In genomic region chr13:109821038-109821545, GRCh38 we compare ENCODE assay signal across 26 cellular contexts. TPM values are rescaled to one million over a fixed set of nuclear protein-coding genes. Genes with fewer than 3 reads are reported as not detected.
DNase-seq lines count a peak whose midpoint lies in the region; ATAC-seq and TF ChIP-seq lines count a peak whose summit lies in the region.
"Had no signal": no experiment of that assay in that cellular context is flagged by ENCODE, and none has a peak within 500 bp of the region (broad histone marks: within the 10 kb centered on the region; RNA-seq: fewer than 3 reads in every experiment).

No MANE protein-coding gene starts in this region.

- no peak overlapping the region for H3K18ac ChIP-seq in trophoblast cell (ENCODE audit: low read length)

- H3K79me1 ChIP-seq in trophoblast cell (ENCODE audit: low read length), result no peaks in the 10 kb centered on the region

- no peak overlapping the region for H2AK5ac ChIP-seq in trophoblast cell (ENCODE audit: low read length)

- H3K4me3 ChIP-seq in trophoblast cell (ENCODE audit: low read depth, low read length), result no peak overlapping the region
- H3K4me3 ChIP-seq: breast epithelium, GM23248, Peyer's patch, tibial artery had no signal

- H3K9ac ChIP-seq in trophoblast cell (ENCODE audit: low read length), result no peak overlapping the region
- H3K9ac ChIP-seq: GM23248 had no signal

- H3K4me1 Mint-ChIP-seq in natural killer cell treated with Interleukin-12 subunit alpha and Interleukin-12 subunit beta and Interleukin-15 and Interleukin-18, amount 100 ng/mL, for 72 hours (ENCODE audit: low read depth in 2 of 2), result no peaks in the 10 kb centered on the region
- H3K4me1 Mint-ChIP-seq in natural killer cell, result no peaks in the 10 kb centered on the region
- H3K4me1 Mint-ChIP-seq: activated naive CD4-positive, alpha-beta T cell treated with anti-CD3 and anti-CD28 coated beads, Interleukin-2, amount 10 ng/mL, durations not matched to agents 7 days and 5 days; B cell had no signal

- H3K4ac ChIP-seq in trophoblast cell (ENCODE audit: low read depth, low read length), result no peak overlapping the region

- no peaks in the 10 kb centered on the region for H3K9me3 ChIP-seq in trophoblast cell (ENCODE audit: insufficient read depth, low read depth, low read length)
- H3K9me3 ChIP-seq: breast epithelium, Peyer's patch, tibial artery had no signal

- no peak overlapping the region for H3K27ac ChIP-seq in trophoblast cell (ENCODE audit: low read depth, low read length)
- H3K27ac ChIP-seq: breast epithelium, GM23248, Peyer's patch, tibial artery had no signal

- no CpG with 5 or more reads among the region's 5 CpGs for WGBS in trophoblast cell (ENCODE audit: extremely low coverage, insufficient coverage, insufficient read length)

- TF ChIP-seq CTCF in natural killer cell (IDR thresholded peaks at IDR 0.05), result no peak

- no peaks in the 10 kb centered on the region for H3K36me3 ChIP-seq in trophoblast cell (ENCODE audit: control insufficient read depth in 1 of 2, insufficient read depth in 2 of 2, low read length in 2 of 2)
- H3K36me3 ChIP-seq: breast epithelium, Peyer's patch, tibial artery had no signal

- no peak overlapping the region for H2BK120ac ChIP-seq in trophoblast cell (ENCODE audit: insufficient read depth, low read length, poor library complexity)

- H4K8ac ChIP-seq in trophoblast cell (ENCODE audit: low read depth, low read length), result no peak overlapping the region

- no peaks in the 10 kb centered on the region for H3K36me3 Mint-ChIP-seq in natural killer cell treated with Interleukin-12 subunit alpha and Interleukin-12 subunit beta and Interleukin-15 and Interleukin-18, amount 100 ng/mL, for 72 hours
- no peaks in the 10 kb centered on the region for H3K36me3 Mint-ChIP-seq in natural killer cell
- H3K36me3 Mint-ChIP-seq: activated naive CD4-positive, alpha-beta T cell treated with anti-CD3 and anti-CD28 coated beads, Interleukin-2, amount 10 ng/mL, durations not matched to agents 7 days and 5 days; CD8-positive, alpha-beta T cell had no signal

- H3K4me1 ChIP-seq in trophoblast cell (ENCODE audit: control insufficient read depth in 1 of 2, insufficient read depth in 2 of 2, low read length in 2 of 2), result no peaks in the 10 kb centered on the region
- H3K4me1 ChIP-seq: breast epithelium, Peyer's patch, tibial artery had no signal

- no peak overlapping the region for H3K27ac Mint-ChIP-seq in natural killer cell treated with Interleukin-12 subunit alpha and Interleukin-12 subunit beta and Interleukin-15 and Interleukin-18, amount 100 ng/mL, for 72 hours
- H3K27ac Mint-ChIP-seq in natural killer cell, result no peak overlapping the region
- H3K27ac Mint-ChIP-seq: activated CD8-positive, alpha-beta T cell treated with anti-CD3 and anti-CD28 coated beads for 36 hours; activated naive CD4-positive, alpha-beta T cell treated with anti-CD3 and anti-CD28 coated beads, Interleukin-2, amount 10 ng/mL, durations not matched to agents 7 days and 5 days; B cell; CD8-positive, alpha-beta T cell had no signal

- H3K27me3 Mint-ChIP-seq in natural killer cell treated with Interleukin-12 subunit alpha and Interleukin-12 subunit beta and Interleukin-15 and Interleukin-18, amount 100 ng/mL, for 72 hours, result peaks cover 20 to 32% of the 10 kb centered on the region in 2 donors
- peaks cover 21 to 54% of the 10 kb centered on the region in 2 donors for H3K27me3 Mint-ChIP-seq in natural killer cell (ENCODE audit: low read depth in 2 of 2)

- H3K23ac ChIP-seq in trophoblast cell (ENCODE audit: low read length), result no peak overlapping the region

- no peaks in the 10 kb centered on the region for H3K79me2 ChIP-seq in trophoblast cell (ENCODE audit: control insufficient read depth, insufficient read depth, low read length, poor library complexity)

- H2BK12ac ChIP-seq in trophoblast cell (ENCODE audit: low read length), result no peak overlapping the region

- H2BK5ac ChIP-seq in trophoblast cell (ENCODE audit: low read depth, low read length, poor library complexity), result no peak overlapping the region

- no peak overlapping the region for H2AFZ ChIP-seq in trophoblast cell (ENCODE audit: insufficient read depth, low read length, poor library complexity)
- H2AFZ ChIP-seq: GM23248 had no signal

- no peak overlapping the region for H3K4me3 Mint-ChIP-seq in natural killer cell treated with Interleukin-12 subunit alpha and Interleukin-12 subunit beta and Interleukin-15 and Interleukin-18, amount 100 ng/mL, for 72 hours
- no peak overlapping the region for H3K4me3 Mint-ChIP-seq in natural killer cell
- H3K4me3 Mint-ChIP-seq: activated CD8-positive, alpha-beta T cell treated with anti-CD3 and anti-CD28 coated beads for 36 hours; activated naive CD4-positive, alpha-beta T cell treated with anti-CD3 and anti-CD28 coated beads, Interleukin-2, amount 10 ng/mL, durations not matched to agents 7 days and 5 days; B cell; CD8-positive, alpha-beta T cell had no signal

- no peak overlapping the region for H4K91ac ChIP-seq in trophoblast cell (ENCODE audit: low read depth, low read length)

- H3K14ac ChIP-seq in trophoblast cell (ENCODE audit: low read length), result no peak overlapping the region

- peaks cover 3% of the 10 kb centered on the region for H3K9me3 Mint-ChIP-seq in natural killer cell treated with Interleukin-12 subunit alpha and Interleukin-12 subunit beta and Interleukin-15 and Interleukin-18, amount 100 ng/mL, for 72 hours
- no peaks in the 10 kb centered on the region for H3K9me3 Mint-ChIP-seq in natural killer cell
- H3K9me3 Mint-ChIP-seq: activated naive CD4-positive, alpha-beta T cell treated with anti-CD3 and anti-CD28 coated beads, Interleukin-2, amount 10 ng/mL, durations not matched to agents 7 days and 5 days had no signal

- H3K4me2 ChIP-seq in trophoblast cell (ENCODE audit: low read length), result no peak overlapping the region

- no peak overlapping the region for H4K12ac ChIP-seq in trophoblast cell (ENCODE audit: low read depth, low read length)

- intact Hi-C loops in natural killer cell (cut with micrococcal nuclease), result no loop called here

- DNase-seq in natural killer cell treated with Interleukin-12 subunit alpha and Interleukin-12 subunit beta and Interleukin-15 and Interleukin-18, amount 100 ng/mL, for 72 hours (ENCODE audit: low spot score), result no peak
- no peak for DNase-seq in natural killer cell
- peak; percentile 40 for DNase-seq in NCI-H146 treated with DMSO at 0.1 percent for 48 hours (lab: John Stamatoyannopoulos, UW; ENCODE audit: unreplicated experiment)
- DNase-seq in SHP77 treated with DMSO at 0.1 percent for 48 hours (lab: John Stamatoyannopoulos, UW), result peak; percentile 29
- no peak for DNase-seq in dedifferentiated amniotic fluid mesenchymal stem cell (ENCODE audit: extremely low spot score)
- no peak for DNase-seq in trophoblast cell
- DNase-seq: ACHN; activated CD8-positive, alpha-beta T cell treated with anti-CD3 and anti-CD28 coated beads for 36 hours; activated naive CD4-positive, alpha-beta T cell treated with anti-CD3 and anti-CD28 coated beads, Interleukin-2, amount 10 ng/mL, durations not matched to agents 7 days and 5 days; CD8-positive, alpha-beta T cell; DMS 273 treated with DMSO at 0.1 percent for 48 hours; effector CD8-positive, alpha-beta T cell; GDM1; GM23248; hypothalamus; KBM-7; left colon; NCI-H2227 treated with DMSO at 0.1 percent for 48 hours; NCI-H69; Peyer's patch; stimulated activated CD4-positive, alpha-beta T cell treated with anti-CD3 and anti-CD28 coated beads, Interleukin-4, amount 100 ng/mL, for 24 hours; tibial artery had no signal

- ATAC-seq in natural killer cell treated with Interleukin-12 subunit alpha and Interleukin-12 subunit beta and Interleukin-15 and Interleukin-18, amount 100 ng/mL, for 72 hours, result peak; percentile 6 to 45
- ATAC-seq in natural killer cell (no peak), HG02763 (IDR thresholded peaks at IDR 0.05; ENCODE audit: unreplicated experiment) (no peak), GM21576 (IDR thresholded peaks at IDR 0.05; ENCODE audit: unreplicated experiment) (no peak)
- ATAC-seq: activated CD8-positive, alpha-beta T cell treated with anti-CD3 and anti-CD28 coated beads for 36 hours; CD8-positive, alpha-beta T cell; left colon had no signal

- H3K27me3 ChIP-seq in trophoblast cell (ENCODE audit: insufficient read depth, low read length), result no peaks in the 10 kb centered on the region
- H3K27me3 ChIP-seq: breast epithelium, Peyer's patch, tibial artery had no signal

RNA-seq across cellular contexts. Expression of gene IRS2, which starts 34.7 kb away (rescaled TPM):
- total RNA-seq in natural killer cell treated with Interleukin-12 subunit alpha and Interleukin-12 subunit beta and Interleukin-15 and Interleukin-18, amount 100 ng/mL, for 72 hours, result 1 to 10 TPM in 1 of 2 donors, under 1 TPM in 1; 0.95 to 1.1 TPM
- total RNA-seq in natural killer cell, result 10 to 100 TPM; 39.8 to 79.1 (median 60.9) TPM
- 6.2 and 6.6 TPM in 2 replicates for polyA plus RNA-seq in trophoblast cell (2013)

Comparison
In these comparisons a context has a peak if more than half of its experiments do, and no peak if none do; other contexts are left out.
1. ATAC-seq: peak in natural killer cell treated with Interleukin-12 subunit alpha and Interleukin-12 subunit beta and Interleukin-15 and Interleukin-18, amount 100 ng/mL, for 72 hours (2 of 2); none in natural killer cell (0 of 3), HG02763 (single experiment) and GM21576 (single experiment).
2. RNA of gene IRS2, which starts 34.7 kb away (total RNA-seq): 39.8 to 79.1 TPM in natural killer cell; 0.95 to 1.1 TPM in natural killer cell treated with Interleukin-12 subunit alpha and Interleukin-12 subunit beta and Interleukin-15 and Interleukin-18, amount 100 ng/mL, for 72 hours; every median in the first group is over 10 times any median in the second.
3. DNase-seq: peak in NCI-H146 treated with DMSO at 0.1 percent for 48 hours (single experiment) and SHP77 treated with DMSO at 0.1 percent for 48 hours (single experiment); none in natural killer cell treated with Interleukin-12 subunit alpha and Interleukin-12 subunit beta and Interleukin-15 and Interleukin-18, amount 100 ng/mL, for 72 hours (single experiment), natural killer cell (single experiment), dedifferentiated amniotic fluid mesenchymal stem cell (single experiment) and trophoblast cell (0 of 2).